ENCODE assay signal across 18 cellular contexts in the genomic region with DNA sequence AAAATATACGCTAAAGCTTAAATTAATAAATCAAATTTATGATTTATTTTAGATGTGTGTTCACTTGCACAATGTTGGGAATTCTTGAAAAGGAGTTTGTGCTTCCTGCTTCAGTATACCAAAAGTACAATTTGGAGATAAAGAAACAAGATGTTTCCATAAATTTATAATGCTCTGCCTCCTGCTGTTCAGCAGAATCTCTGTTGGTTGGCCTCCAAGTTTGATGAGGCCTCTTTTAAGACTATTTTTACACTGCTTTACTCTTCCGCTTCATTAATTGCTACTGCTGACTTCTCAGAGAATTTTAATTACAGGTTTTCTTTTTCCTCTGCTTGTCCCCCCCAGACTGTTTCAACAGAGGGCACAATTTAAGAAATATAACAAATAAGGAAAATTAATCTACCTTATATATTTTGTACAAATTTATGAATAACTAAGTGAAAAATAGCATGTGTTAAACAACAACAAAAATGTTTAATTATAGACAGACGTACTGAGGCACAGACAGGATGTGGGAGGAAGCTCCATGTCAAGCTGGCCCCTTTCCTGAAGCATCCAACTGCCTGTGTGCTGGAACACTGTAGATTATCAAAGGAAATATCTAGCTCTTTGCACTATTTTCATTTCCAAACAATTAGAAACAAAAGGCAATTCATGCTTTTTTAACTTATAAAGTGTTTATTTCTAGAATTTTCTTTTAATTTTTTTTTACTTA.
A peak's percentile ranks its signal among the peaks of the same experiment; 100 is the strongest.
DNase-seq lines count a peak whose midpoint lies in the region; ATAC-seq, FAIRE-seq and TF ChIP-seq lines count a peak whose summit lies in the region.
"Had no signal": no experiment of that assay in that cellular context is flagged by ENCODE, and none has a peak within 500 bp of the region (broad histone marks: within the 10 kb centered on the region; RNA-seq: fewer than 3 reads in every experiment).

No MANE protein-coding gene starts in this region.

- POLR2A ChIA-PET in activated CD8-positive, alpha-beta T cell treated with anti-CD3 and anti-CD28 coated beads for 36 hours (lab: Charles Lee) = no interaction called here

- no peak for FAIRE-seq in astrocyte (lab: Jason Lieb, UNC)
- FAIRE-seq: GM19239, TTC549 had no signal

- H4K20me1 ChIP-seq in astrocyte (ENCODE audit: insufficient read depth, low read length) (no peaks in the 10 kb centered on the region), Karpas-422 (ENCODE audit: insufficient read depth, low read depth, low read length) (no peaks in the 10 kb centered on the region)

- H3K4me1 Mint-ChIP-seq in astrocyte (ENCODE audit: low read depth, unreplicated experiment) = no peaks in the 10 kb centered on the region
- no peaks in the 10 kb centered on the region for H3K4me1 Mint-ChIP-seq in activated CD8-positive, alpha-beta T cell treated with anti-CD3 and anti-CD28 coated beads for 36 hours (ENCODE audit: low read depth)

- no peak for TF ChIP-seq CTCF in astrocyte (IDR thresholded peaks at IDR 0.05; ENCODE audit: insufficient read depth, low read depth, low read length)
- no peak for TF ChIP-seq CTCF in activated CD8-positive, alpha-beta T cell treated with anti-CD3 and anti-CD28 coated beads for 36 hours (IDR thresholded peaks at IDR 0.05)

- no peaks in the 10 kb centered on the region for H3K36me3 ChIP-seq in ACC112 (ENCODE audit: insufficient read depth, low read length)
- H3K36me3 ChIP-seq in astrocyte (ENCODE audit: insufficient read depth, low read length) = no peaks in the 10 kb centered on the region
- H3K36me3 ChIP-seq in Karpas-422 (ENCODE audit: insufficient read depth, low read length) = no peaks in the 10 kb centered on the region
- H3K36me3 ChIP-seq: left lung, neutrophil had no signal

- peak overlapping the region; percentile 45; the same call in 1 of the 2 replicates for H3K4me3 ChIP-seq in ACC112 (ENCODE audit: low read depth, low read length)
- H3K4me3 ChIP-seq in astrocyte (ENCODE audit: insufficient read depth, low read depth, low read length) = no peak overlapping the region
- no peak overlapping the region for H3K4me3 ChIP-seq in Karpas-422 (ENCODE audit: low read length)
- H3K4me3 ChIP-seq: left lung had no signal

- H3K9me3 ChIP-seq in astrocyte (ENCODE audit: insufficient read depth, low read depth, low read length) (no peaks in the 10 kb centered on the region), Karpas-422 (ENCODE audit: low read length) (no peaks in the 10 kb centered on the region)
- H3K9me3 ChIP-seq: left lung, neutrophil had no signal

- no peak overlapping the region for H3K27ac Mint-ChIP-seq in astrocyte (ENCODE audit: unreplicated experiment)
- H3K27ac Mint-ChIP-seq in activated CD8-positive, alpha-beta T cell treated with anti-CD3 and anti-CD28 coated beads for 36 hours = no peak overlapping the region

- no peaks in the 10 kb centered on the region for H3K36me3 Mint-ChIP-seq in astrocyte (ENCODE audit: low read depth, unreplicated experiment)
- no peaks in the 10 kb centered on the region for H3K36me3 Mint-ChIP-seq in activated CD8-positive, alpha-beta T cell treated with anti-CD3 and anti-CD28 coated beads for 36 hours (ENCODE audit: low read depth)

- no peak for ATAC-seq in activated CD8-positive, alpha-beta T cell treated with anti-CD3 and anti-CD28 coated beads for 36 hours
- ATAC-seq: left lung had no signal

- H3K27ac ChIP-seq in ACC112 (ENCODE audit: low read depth, low read length) (no peak overlapping the region), astrocyte (ENCODE audit: low read depth, low read length) (no peak overlapping the region), Karpas-422 (ENCODE audit: low read length) (no peak overlapping the region)
- H3K27ac ChIP-seq: left lung, neutrophil had no signal

- no peaks in the 10 kb centered on the region for H3K9me2 ChIP-seq in Karpas-422 (replicated peaks; ENCODE audit: insufficient read depth, low read length)

- H3K4me1 ChIP-seq in ACC112 (ENCODE audit: control insufficient read depth, insufficient read depth, low read length, unreplicated experiment) (peaks cover 2% of the 10 kb centered on the region), astrocyte (ENCODE audit: insufficient read depth, low read length) (no peaks in the 10 kb centered on the region), Karpas-422 (ENCODE audit: low read length) (no peaks in the 10 kb centered on the region)
- H3K4me1 ChIP-seq: left lung had no signal

- H3K9me3 Mint-ChIP-seq in astrocyte (ENCODE audit: unreplicated experiment) = no peaks in the 10 kb centered on the region
- H3K9me3 Mint-ChIP-seq in activated CD8-positive, alpha-beta T cell treated with anti-CD3 and anti-CD28 coated beads for 36 hours = no peaks in the 10 kb centered on the region

- DNase-seq in ELR (ENCODE audit: low read depth) = peak; percentile 18
- DNase-seq in astrocyte (ENCODE audit: low read depth) = peak; percentile 1
- peak; percentile 6 for DNase-seq in iris pigment epithelial cell (ENCODE audit: low read depth)
- DNase-seq in D341Med (ENCODE audit: low spot score) = no peak
- DNase-seq in Karpas-422 = no peak
- no peak for DNase-seq in activated CD8-positive, alpha-beta T cell treated with anti-CD3 and anti-CD28 coated beads for 36 hours
- DNase-seq in HPDE6-E6E7 (ENCODE audit: extremely low spot score) = no peak
- DNase-seq: activated CD4-positive, alpha-beta T cell treated with anti-CD3 and anti-CD28 coated beads for 48 hours; activated CD8-positive, alpha-beta memory T cell treated with anti-CD3 and anti-CD28 coated beads, Interleukin-2, amount 50 U/mL, for 4 hours; activated effector memory CD4-positive, alpha-beta T cell treated with anti-CD3 and anti-CD28 coated beads, Interleukin-2, amount 50 U/mL, for 16 hours; glutamatergic neuron; left lung; NCI-H187 treated with DMSO at 0.1 percent for 48 hours; SW 1271 had no signal

- H3K4me3 Mint-ChIP-seq in astrocyte (ENCODE audit: unreplicated experiment) = no peak overlapping the region
- H3K4me3 Mint-ChIP-seq in activated CD8-positive, alpha-beta T cell treated with anti-CD3 and anti-CD28 coated beads for 36 hours = no peak overlapping the region

- H3K79me2 ChIP-seq in ACC112 (ENCODE audit: control insufficient read depth, insufficient read depth, low read length, unreplicated experiment) (no peaks in the 10 kb centered on the region), astrocyte (ENCODE audit: insufficient read depth, low read length) (no peaks in the 10 kb centered on the region), Karpas-422 (ENCODE audit: low read length) (no peaks in the 10 kb centered on the region)

- CTCF ChIA-PET in activated CD8-positive, alpha-beta T cell treated with anti-CD3 and anti-CD28 coated beads for 36 hours (lab: Charles Lee) = no interaction called here

- no peak overlapping the region for H3K4me2 ChIP-seq in astrocyte (ENCODE audit: low read length)
- H3K4me2 ChIP-seq in Karpas-422 (ENCODE audit: low read depth, low read length, poor library complexity, severe bottlenecking) = no peak overlapping the region

- intact Hi-C loops in activated CD8-positive, alpha-beta T cell treated with anti-CD3 and anti-CD28 coated beads for 36 hours (cut with micrococcal nuclease) = no loop called here

- H2AFZ ChIP-seq in ACC112 (ENCODE audit: low read length, unreplicated experiment) = no peak overlapping the region
- no peak overlapping the region for H2AFZ ChIP-seq in astrocyte (ENCODE audit: low read depth, low read length)
- H2AFZ ChIP-seq in Karpas-422 (ENCODE audit: low read length) = no peak overlapping the region

- H3K9ac ChIP-seq in astrocyte (ENCODE audit: low read length) (no peak overlapping the region), Karpas-422 (ENCODE audit: low read length) (no peak overlapping the region)

- H3K27me3 ChIP-seq in ACC112 (ENCODE audit: insufficient read depth, low read length) = no peaks in the 10 kb centered on the region
- H3K27me3 ChIP-seq in astrocyte (ENCODE audit: insufficient read depth, low read length) = no peaks in the 10 kb centered on the region
- no peaks in the 10 kb centered on the region for H3K27me3 ChIP-seq in Karpas-422 (ENCODE audit: low read length)
- H3K27me3 ChIP-seq: left lung, neutrophil had no signal

- H3K27me3 Mint-ChIP-seq in astrocyte (ENCODE audit: low read depth, unreplicated experiment) = no peaks in the 10 kb centered on the region
- no peaks in the 10 kb centered on the region for H3K27me3 Mint-ChIP-seq in activated CD8-positive, alpha-beta T cell treated with anti-CD3 and anti-CD28 coated beads for 36 hours

Comparison
In these comparisons a context has a peak if more than half of its experiments do, and no peak if none do; other contexts are left out.
1. DNase-seq: peak in ELR (single experiment), astrocyte (single experiment) and iris pigment epithelial cell (single experiment); none in D341Med (single experiment), Karpas-422 (single experiment), activated CD8-positive, alpha-beta T cell treated with anti-CD3 and anti-CD28 coated beads for 36 hours (single experiment) and HPDE6-E6E7 (single experiment).